In the genomic region with DNA sequence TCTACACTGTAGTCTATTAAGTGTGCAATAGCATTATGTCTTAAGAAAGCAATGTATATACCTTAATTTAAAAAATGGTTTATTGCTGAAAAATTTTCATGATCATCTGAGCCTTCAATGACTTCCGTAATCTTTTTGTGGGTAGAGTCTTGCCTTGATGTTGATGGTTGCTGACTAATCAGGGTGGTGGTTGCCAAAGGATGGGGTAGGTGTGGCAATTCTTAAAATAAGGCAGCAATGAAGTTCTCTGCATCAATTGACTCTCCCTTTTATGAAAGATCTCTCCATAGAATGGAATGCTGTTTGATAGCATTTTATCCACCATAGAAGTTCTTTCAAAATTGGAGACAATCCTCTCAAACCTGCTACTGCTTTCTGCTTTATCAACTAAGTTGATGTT, we compare ENCODE assay signal across 29 cellular contexts.
"Had no signal": no experiment of that assay in that cellular context is flagged by ENCODE, and none has a peak within 500 bp of the region (broad histone marks: within the 10 kb centered on the region; RNA-seq: fewer than 3 reads in every experiment).

No MANE protein-coding gene starts in this region.

- H3K4me3 Mint-ChIP-seq: activated B cell treated with CpG ODN at 0.5 μM for 24 hours; activated CD4-positive, alpha-beta T cell treated with anti-CD3 and anti-CD28 coated beads, Interleukin-2, amount 10 ng/mL, durations not matched to agents 24 days and 14 days; activated CD8-positive, alpha-beta memory T cell treated with anti-CD3 and anti-CD28 coated beads, Interleukin-2, amount 10 ng/mL, durations not matched to agents 7 days and 5 days; activated naive CD8-positive, alpha-beta T cell treated with anti-CD3 and anti-CD28 coated beads, Interleukin-2, amount 50 U/mL, for 24 hours; activated T-cell treated with anti-CD3 and anti-CD28 coated beads, Interleukin-2, amount 50 U/mL, for 24 hours; activated T-helper 1 cell treated with anti-CD3 and anti-CD28 coated beads, Interleukin-12 subunit alpha, Interleukin-12 subunit beta, Interleukin-2, Interleukin-4 antibody, amounts not matched to agents 30 ng/mL and 10 ng/mL and 1 ng/mL, durations not matched to agents 14 hours and 24 hours and 36 hours; T-helper 17 cell had no signal

- H3K4me1 ChIP-seq: ascending aorta, body of pancreas had no signal

- H3K27me3 ChIP-seq: ascending aorta, body of pancreas had no signal

- DNase-seq: activated B cell treated with CpG ODN at 0.5 μM for 24 hours; activated CD4-positive, alpha-beta T cell treated with anti-CD3 and anti-CD28 coated beads for 1 hour; activated CD4-positive, alpha-beta T cell treated with anti-CD3 and anti-CD28 coated beads, Interleukin-2, amount 10 ng/mL, durations not matched to agents 24 days and 14 days; activated CD4-positive, alpha-beta T cell treated with anti-CD3 and anti-CD28 coated beads, Interleukin-2, amount 50 U/mL, for 48 hours; activated CD8-positive, alpha-beta memory T cell treated with anti-CD3 and anti-CD28 coated beads, Interleukin-2, amount 10 ng/mL, durations not matched to agents 7 days and 5 days; activated effector memory CD4-positive, alpha-beta T cell treated with Interleukin-2 at 50 U/mL for 16 hours; activated naive CD4-positive, alpha-beta T cell treated with Interleukin-2 at 50 U/mL for 16 hours; activated naive CD8-positive, alpha-beta T cell treated with anti-CD3 and anti-CD28 coated beads, Interleukin-2, amount 50 U/mL, for 24 hours; activated T-cell treated with anti-CD3 and anti-CD28 coated beads, Interleukin-2, amount 50 U/mL, for 24 hours; amniotic stem cell; body of pancreas; MM.1S; NCI-H1092 treated with DMSO at 0.1 percent for 48 hours; NCI-H1417 treated with DMSO at 0.1 percent for 48 hours; NCI-H1694; NCI-H2029; NCI-H2107; NCI-H2171 treated with DMSO at 0.1 percent for 48 hours; NCI-H345; NCI-H510A treated with DMSO at 0.1 percent for 48 hours; NCI-H69; NK-92 treated with Interleukin-12 subunit alpha and Interleukin-12 subunit beta, amount 100 ng/mL, for 24 hours; OCI-M1; SHP77 treated with DMSO at 0.1 percent for 48 hours; T-helper 17 cell; T1000 had no signal

- H3K4me1 Mint-ChIP-seq: activated B cell treated with CpG ODN at 0.5 μM for 24 hours; activated CD4-positive, alpha-beta T cell treated with anti-CD3 and anti-CD28 coated beads, Interleukin-2, amount 10 ng/mL, durations not matched to agents 24 days and 14 days; activated naive CD8-positive, alpha-beta T cell treated with anti-CD3 and anti-CD28 coated beads, Interleukin-2, amount 50 U/mL, for 24 hours; T-helper 17 cell had no signal

- H3K9me3 Mint-ChIP-seq: activated B cell treated with CpG ODN at 0.5 μM for 24 hours; activated naive CD4-positive, alpha-beta T cell treated with anti-CD3 and anti-CD28 coated beads, Interleukin-2, amount 50 U/mL, for 72 hours; activated naive CD8-positive, alpha-beta T cell treated with anti-CD3 and anti-CD28 coated beads, Interleukin-2, amount 50 U/mL, for 24 hours; activated T-cell treated with anti-CD3 and anti-CD28 coated beads, Interleukin-2, amount 50 U/mL, for 24 hours; activated T-helper 1 cell treated with anti-CD3 and anti-CD28 coated beads, Interleukin-12 subunit alpha, Interleukin-12 subunit beta, Interleukin-2, Interleukin-4 antibody, amounts not matched to agents 30 ng/mL and 10 ng/mL and 1 ng/mL, durations not matched to agents 14 hours and 24 hours and 36 hours had no signal

- H3K9me3 ChIP-seq: ascending aorta, body of pancreas had no signal

- H3K27ac Mint-ChIP-seq: activated B cell treated with CpG ODN at 0.5 μM for 24 hours; activated CD4-positive, alpha-beta T cell treated with anti-CD3 and anti-CD28 coated beads, Interleukin-2, amount 10 ng/mL, durations not matched to agents 24 days and 14 days; activated CD8-positive, alpha-beta memory T cell treated with anti-CD3 and anti-CD28 coated beads, Interleukin-2, amount 10 ng/mL, durations not matched to agents 7 days and 5 days; activated naive CD4-positive, alpha-beta T cell treated with anti-CD3 and anti-CD28 coated beads, Interleukin-2, amount 50 U/mL, for 72 hours; activated naive CD8-positive, alpha-beta T cell treated with anti-CD3 and anti-CD28 coated beads, Interleukin-2, amount 50 U/mL, for 24 hours; activated T-cell treated with anti-CD3 and anti-CD28 coated beads, Interleukin-2, amount 50 U/mL, for 24 hours; activated T-helper 1 cell treated with anti-CD3 and anti-CD28 coated beads, Interleukin-12 subunit alpha, Interleukin-12 subunit beta, Interleukin-2, Interleukin-4 antibody, amounts not matched to agents 30 ng/mL and 10 ng/mL and 1 ng/mL, durations not matched to agents 14 hours and 24 hours and 36 hours; T-helper 17 cell had no signal

- H3K36me3 ChIP-seq: ascending aorta had no signal

- H3K27ac ChIP-seq: ascending aorta, body of pancreas had no signal

- H3K4me3 ChIP-seq: ascending aorta, body of pancreas had no signal

- H3K36me3 Mint-ChIP-seq: activated CD8-positive, alpha-beta memory T cell treated with anti-CD3 and anti-CD28 coated beads, Interleukin-2, amount 10 ng/mL, durations not matched to agents 7 days and 5 days; activated naive CD4-positive, alpha-beta T cell treated with anti-CD3 and anti-CD28 coated beads, Interleukin-2, amount 50 U/mL, for 72 hours had no signal
